16 cellular contexts compared by ENCODE assay signal in the genomic region with DNA sequence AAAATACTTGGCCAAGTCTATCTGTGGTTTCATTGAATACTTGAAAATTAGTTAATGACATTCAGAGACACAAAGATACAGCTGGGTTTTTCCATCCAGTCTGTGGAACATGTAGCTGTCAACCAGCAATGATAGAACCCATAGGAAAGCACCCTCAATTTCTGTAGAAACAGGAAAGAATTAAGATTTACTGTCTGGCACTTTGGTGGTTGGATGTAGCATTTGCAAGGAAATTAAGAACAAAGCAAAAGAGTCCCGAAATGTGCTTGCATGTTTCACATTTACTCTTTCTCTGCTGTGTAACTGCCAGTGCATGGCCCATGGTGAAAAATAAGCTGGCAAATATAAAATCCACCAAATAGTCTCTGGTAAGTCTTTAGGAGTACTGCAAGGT. TPM values are rescaled to one million over a fixed set of nuclear protein-coding genes. Genes with fewer than 3 reads are reported as not detected.
DNase-seq lines count a peak whose midpoint lies in the region; ATAC-seq and TF ChIP-seq lines count a peak whose summit lies in the region.
"Had no signal": no experiment of that assay in that cellular context is flagged by ENCODE, and none has a peak within 500 bp of the region (broad histone marks: within the 10 kb centered on the region; RNA-seq: fewer than 3 reads in every experiment).

No MANE protein-coding gene starts in this region.

- peaks cover 52% of the 10 kb centered on the region for H3K4me1 Mint-ChIP-seq in activated naive CD4-positive, alpha-beta T cell treated with anti-CD3 and anti-CD28 coated beads, Interleukin-2, amount 10 ng/mL, durations not matched to agents 7 days and 5 days
- peaks cover 56% of the 10 kb centered on the region for H3K4me1 Mint-ChIP-seq in activated naive CD8-positive, alpha-beta T cell treated with anti-CD3 and anti-CD28 coated beads for 36 hours
- H3K4me1 Mint-ChIP-seq in stimulated activated naive CD8-positive, alpha-beta T cell treated with anti-CD3 and anti-CD28 coated beads, Interleukin-15, Interleukin-2, amounts not matched to agents 100 ng/mL and 50 ng/mL, for 24 hours (ENCODE audit: low read depth) = peaks cover 68% of the 10 kb centered on the region

- H3K27ac ChIP-seq in OCI-LY7 (ENCODE audit: low read depth, low read length, poor library complexity, severe bottlenecking) = no peak overlapping the region
- H3K27ac ChIP-seq in ascending aorta = no peak overlapping the region
- H3K27ac ChIP-seq in gastroesophageal sphincter = no peak overlapping the region
- H3K27ac ChIP-seq: heart right ventricle, tibial nerve had no signal

- no peaks in the 10 kb centered on the region for H3K36me3 ChIP-seq in OCI-LY7 (ENCODE audit: insufficient read depth, low read length)
- H3K36me3 ChIP-seq in ascending aorta = no peaks in the 10 kb centered on the region
- H3K36me3 ChIP-seq in gastroesophageal sphincter = no peaks in the 10 kb centered on the region
- H3K36me3 ChIP-seq: heart right ventricle, tibial nerve had no signal

- H3K9me3 ChIP-seq in OCI-LY7 (ENCODE audit: low read length) (0 out of 2 replicates have a peak, but pooled peaks cover 8% of the 10 kb centered on the region), ascending aorta (no peaks in the 10 kb centered on the region), gastroesophageal sphincter (no peaks in the 10 kb centered on the region)
- H3K9me3 ChIP-seq: heart right ventricle, tibial nerve had no signal

- CTCF ChIA-PET in activated naive CD4-positive, alpha-beta T cell treated with anti-CD3 and anti-CD28 coated beads, Interleukin-2, amount 10 ng/mL, durations not matched to agents 7 days and 5 days (lab: Charles Lee) = interaction anchor here (1.2 to 3.8 kb wide), 3 partner anchors 32 to 214 kb away, joined by 3 to 17 read pairs (median 8); no protein-coding TSS in a partner anchor
- CTCF ChIA-PET in OCI-LY7 (lab: Charles Lee; ENCODE audit: unreplicated experiment) = interaction anchor here (1.2 kb wide), 1 partner anchor 153 kb away, joined by 3 read pairs; no protein-coding TSS in a partner anchor

- no peaks in the 10 kb centered on the region for H3K79me2 ChIP-seq in OCI-LY7 (ENCODE audit: insufficient read depth, low read depth, low read length)

- no peak for TF ChIP-seq EP300 in gastroesophageal sphincter (IDR thresholded peaks at IDR 0.05)

- H3K4me3 Mint-ChIP-seq in activated naive CD4-positive, alpha-beta T cell treated with anti-CD3 and anti-CD28 coated beads, Interleukin-2, amount 10 ng/mL, durations not matched to agents 7 days and 5 days = no peak overlapping the region
- peak overlapping the region; percentile 53 for H3K4me3 Mint-ChIP-seq in activated naive CD8-positive, alpha-beta T cell treated with anti-CD3 and anti-CD28 coated beads for 36 hours
- peak overlapping the region; percentile 53 for H3K4me3 Mint-ChIP-seq in stimulated activated naive CD8-positive, alpha-beta T cell treated with anti-CD3 and anti-CD28 coated beads, Interleukin-15, Interleukin-2, amounts not matched to agents 100 ng/mL and 50 ng/mL, for 24 hours
- H3K4me3 Mint-ChIP-seq: immature natural killer cell had no signal

- DNase-seq in activated naive CD4-positive, alpha-beta T cell treated with anti-CD3 and anti-CD28 coated beads, Interleukin-2, amount 10 ng/mL, durations not matched to agents 7 days and 5 days = no peak
- DNase-seq in activated naive CD4-positive, alpha-beta T cell treated with anti-CD3 and anti-CD28 coated beads, Interleukin-2, amount 50 U/mL, for 16 hours = no peak
- DNase-seq in OCI-LY7 (ENCODE audit: low spot score) = no peak
- DNase-seq in activated naive CD8-positive, alpha-beta T cell treated with anti-CD3 and anti-CD28 coated beads for 36 hours = no peak
- DNase-seq in ascending aorta (ENCODE audit: low spot score in 2 of 2) = no peak
- DNase-seq in NCI-H446 (lab: John Stamatoyannopoulos, UW) = no peak
- DNase-seq: COR-L47; heart right ventricle; immature natural killer cell; NCI-H1694; NCI-H82; retina; stimulated activated CD4-positive, alpha-beta T cell treated with anti-CD3 and anti-CD28 coated beads, Interleukin-12 subunit alpha, Interleukin-12 subunit beta, amount 100 ng/mL, for 4 hours had no signal

- H3K27me3 Mint-ChIP-seq in activated naive CD4-positive, alpha-beta T cell treated with anti-CD3 and anti-CD28 coated beads, Interleukin-2, amount 10 ng/mL, durations not matched to agents 7 days and 5 days = no peaks in the 10 kb centered on the region
- no peaks in the 10 kb centered on the region for H3K27me3 Mint-ChIP-seq in activated naive CD8-positive, alpha-beta T cell treated with anti-CD3 and anti-CD28 coated beads for 36 hours
- no peaks in the 10 kb centered on the region for H3K27me3 Mint-ChIP-seq in stimulated activated naive CD8-positive, alpha-beta T cell treated with anti-CD3 and anti-CD28 coated beads, Interleukin-15, Interleukin-2, amounts not matched to agents 100 ng/mL and 50 ng/mL, for 24 hours

- H3K9me3 Mint-ChIP-seq in activated naive CD4-positive, alpha-beta T cell treated with anti-CD3 and anti-CD28 coated beads, Interleukin-2, amount 10 ng/mL, durations not matched to agents 7 days and 5 days = peaks cover 12% of the 10 kb centered on the region
- H3K9me3 Mint-ChIP-seq in activated naive CD8-positive, alpha-beta T cell treated with anti-CD3 and anti-CD28 coated beads for 36 hours = peaks cover 8% of the 10 kb centered on the region
- peaks cover 9% of the 10 kb centered on the region for H3K9me3 Mint-ChIP-seq in stimulated activated naive CD8-positive, alpha-beta T cell treated with anti-CD3 and anti-CD28 coated beads, Interleukin-15, Interleukin-2, amounts not matched to agents 100 ng/mL and 50 ng/mL, for 24 hours
- H3K9me3 Mint-ChIP-seq: immature natural killer cell had no signal

- TF ChIP-seq POLR2A in gastroesophageal sphincter (IDR thresholded peaks at IDR 0.05) = no peak

- peak overlapping the region; percentile 62; the same call in 1 of the 2 replicates for H2AFZ ChIP-seq in OCI-LY7 (ENCODE audit: low read length)

- H3K27me3 ChIP-seq in ascending aorta = no peaks in the 10 kb centered on the region
- peaks cover 8% of the 10 kb centered on the region for H3K27me3 ChIP-seq in gastroesophageal sphincter
- H3K27me3 ChIP-seq: tibial nerve had no signal

- H3K4me2 ChIP-seq in OCI-LY7 (ENCODE audit: low read length) = no peak overlapping the region

- no peak for ATAC-seq in gastroesophageal sphincter
- ATAC-seq: heart right ventricle had no signal

- H3K9me2 ChIP-seq in OCI-LY7 (ENCODE audit: insufficient read depth, low read length) = no peaks in the 10 kb centered on the region

- H3K4me3 ChIP-seq in OCI-LY7 (ENCODE audit: low read depth, low read length, poor library complexity, severe bottlenecking) (no peak overlapping the region), ascending aorta (no peak overlapping the region), gastroesophageal sphincter (no peak overlapping the region)
- H3K4me3 ChIP-seq: heart right ventricle, tibial nerve had no signal

- peaks cover 5% of the 10 kb centered on the region for H3K36me3 Mint-ChIP-seq in activated naive CD4-positive, alpha-beta T cell treated with anti-CD3 and anti-CD28 coated beads, Interleukin-2, amount 10 ng/mL, durations not matched to agents 7 days and 5 days
- H3K36me3 Mint-ChIP-seq in activated naive CD8-positive, alpha-beta T cell treated with anti-CD3 and anti-CD28 coated beads for 36 hours = peaks cover 8% of the 10 kb centered on the region
- peaks cover 8% of the 10 kb centered on the region for H3K36me3 Mint-ChIP-seq in stimulated activated naive CD8-positive, alpha-beta T cell treated with anti-CD3 and anti-CD28 coated beads, Interleukin-15, Interleukin-2, amounts not matched to agents 100 ng/mL and 50 ng/mL, for 24 hours (ENCODE audit: low read depth)

- H3K27ac Mint-ChIP-seq in activated naive CD4-positive, alpha-beta T cell treated with anti-CD3 and anti-CD28 coated beads, Interleukin-2, amount 10 ng/mL, durations not matched to agents 7 days and 5 days = peak overlapping the region; percentile 86
- H3K27ac Mint-ChIP-seq in activated naive CD8-positive, alpha-beta T cell treated with anti-CD3 and anti-CD28 coated beads for 36 hours = peak overlapping the region; percentile 96
- peak overlapping the region; percentile 93 for H3K27ac Mint-ChIP-seq in stimulated activated naive CD8-positive, alpha-beta T cell treated with anti-CD3 and anti-CD28 coated beads, Interleukin-15, Interleukin-2, amounts not matched to agents 100 ng/mL and 50 ng/mL, for 24 hours
- H3K27ac Mint-ChIP-seq: immature natural killer cell had no signal

- POLR2A ChIA-PET in OCI-LY7 (lab: Charles Lee) = interaction anchor here (0.5 to 3.4 kb wide), 4 partner anchors 8 to 405 kb away, joined by 3 to 9 read pairs (median 4); no protein-coding TSS in a partner anchor

- no peaks in the 10 kb centered on the region for H4K20me1 ChIP-seq in OCI-LY7 (ENCODE audit: insufficient read depth, low read length)

- no TSS peak for BruUV-seq in OCI-LY7 (replicated peaks; lab: Mats Ljungman, UMichigan)

- intact Hi-C loops in OCI-LY7 (cut with micrococcal nuclease; ENCODE audit: unreplicated experiment) (loop anchor here (5.0 kb wide), 1 partner anchor 40 kb away; no protein-coding TSS in a partner anchor), ascending aorta (cut with DNase I) (no loop called here)

- 40 to 50% methylated on average over 1 of the region's 1 CpG for WGBS in gastroesophageal sphincter (ENCODE audit: low coverage in 1 of 2), 2 donors

- TF ChIP-seq CTCF in OCI-LY7 (conservative IDR thresholded peaks at IDR 0.05; ENCODE audit: low read length) (no peak), ascending aorta (IDR thresholded peaks at IDR 0.05) (no peak), gastroesophageal sphincter (IDR thresholded peaks at IDR 0.05) (no peak)

- H3K4me1 ChIP-seq in OCI-LY7 (ENCODE audit: insufficient read depth, low read length, poor library complexity, severe bottlenecking) = peaks cover 8% of the 10 kb centered on the region
- no peaks in the 10 kb centered on the region for H3K4me1 ChIP-seq in ascending aorta
- peaks cover 0 to 5% (median 0%) of the 10 kb centered on the region in 3 donors for H3K4me1 ChIP-seq in gastroesophageal sphincter

RNA-seq across cellular contexts. Expression of a gene that starts 17.2 kb away (rescaled TPM):
- total RNA-seq in OCI-LY7 (2014; rRNA removed; shearing (Covaris generic)) = 70.3 and 73.7 TPM in 2 replicates
- total RNA-seq in OCI-LY7 (2022) = 69.4 and 86.6 TPM in 2 replicates
- 100 to 1,000 TPM; 118 to 121 TPM for total RNA-seq in activated naive CD8-positive, alpha-beta T cell treated with anti-CD3 and anti-CD28 coated beads for 36 hours
- 66.3 TPM for total RNA-seq in ascending aorta
- 10 to 100 TPM; 24.4 to 51.8 (median 35.7) TPM for total RNA-seq in gastroesophageal sphincter
